In the genomic region with DNA sequence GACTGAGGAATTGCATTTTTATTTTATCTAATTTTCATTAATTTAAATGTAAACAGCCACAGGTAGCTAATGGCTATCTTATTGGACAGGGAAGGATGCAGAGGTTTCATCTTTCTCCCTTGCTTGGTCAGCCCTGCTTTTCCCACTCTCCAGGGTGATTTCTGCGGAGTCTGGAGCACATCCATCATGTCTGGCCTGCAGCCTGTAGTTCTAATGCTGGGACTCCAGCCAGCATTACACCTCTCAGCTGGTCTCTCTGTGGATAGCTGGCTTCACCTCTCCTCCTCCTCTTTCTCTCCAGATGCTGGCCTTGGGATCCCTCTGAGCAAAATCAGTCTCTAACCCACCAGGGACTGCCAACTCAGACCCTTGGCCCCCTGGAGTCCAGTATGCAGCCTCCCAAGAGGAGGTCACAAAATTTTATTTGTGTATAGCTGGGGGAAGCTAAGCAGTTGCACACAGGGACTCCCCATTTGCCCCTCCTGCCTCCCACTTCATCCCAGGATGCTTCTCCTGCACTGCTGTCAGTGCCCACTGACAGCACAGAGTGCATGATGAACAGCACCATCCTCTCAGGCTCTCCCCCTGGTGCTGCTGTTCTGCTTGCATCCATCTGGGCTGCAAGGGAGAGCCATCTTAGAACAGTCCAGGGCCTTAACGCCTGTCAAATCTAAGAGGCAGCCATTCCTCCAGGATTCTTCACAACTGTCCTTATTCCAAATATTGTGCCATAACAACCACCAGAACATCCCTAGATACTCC, we compare ENCODE assay signal across 1 cellular context.
TF ChIP-seq lines count a peak whose summit lies in the region.

No MANE protein-coding gene starts in this region.

TF ChIP-seq in IMR-90, 13 proteins besides CTCF, POLR2A, EP300 and RAD21:
- TF ChIP-seq, protein P1, sequence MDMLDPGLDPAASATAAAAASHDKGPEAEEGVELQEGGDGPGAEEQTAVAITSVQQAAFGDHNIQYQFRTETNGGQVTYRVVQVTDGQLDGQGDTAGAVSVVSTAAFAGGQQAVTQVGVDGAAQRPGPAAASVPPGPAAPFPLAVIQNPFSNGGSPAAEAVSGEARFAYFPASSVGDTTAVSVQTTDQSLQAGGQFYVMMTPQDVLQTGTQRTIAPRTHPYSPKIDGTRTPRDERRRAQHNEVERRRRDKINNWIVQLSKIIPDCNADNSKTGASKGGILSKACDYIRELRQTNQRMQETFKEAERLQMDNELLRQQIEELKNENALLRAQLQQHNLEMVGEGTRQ (IDR thresholded peaks at IDR 0.05; ENCODE audit: low read depth, low read length): no peak
- TF ChIP-seq CHD1 (IDR thresholded peaks at IDR 0.05; ENCODE audit: low read depth, low read length) (no peak), FOS (IDR thresholded peaks at IDR 0.05; ENCODE audit: low read depth, low read length) (no peak), MXI1 (IDR thresholded peaks at IDR 0.05; ENCODE audit: borderline replicate concordance, low read depth, low read length) (no peak), SMC3 (IDR thresholded peaks at IDR 0.05; ENCODE audit: low read depth, low read length) (no peak)
- TF ChIP-seq, protein P2, sequence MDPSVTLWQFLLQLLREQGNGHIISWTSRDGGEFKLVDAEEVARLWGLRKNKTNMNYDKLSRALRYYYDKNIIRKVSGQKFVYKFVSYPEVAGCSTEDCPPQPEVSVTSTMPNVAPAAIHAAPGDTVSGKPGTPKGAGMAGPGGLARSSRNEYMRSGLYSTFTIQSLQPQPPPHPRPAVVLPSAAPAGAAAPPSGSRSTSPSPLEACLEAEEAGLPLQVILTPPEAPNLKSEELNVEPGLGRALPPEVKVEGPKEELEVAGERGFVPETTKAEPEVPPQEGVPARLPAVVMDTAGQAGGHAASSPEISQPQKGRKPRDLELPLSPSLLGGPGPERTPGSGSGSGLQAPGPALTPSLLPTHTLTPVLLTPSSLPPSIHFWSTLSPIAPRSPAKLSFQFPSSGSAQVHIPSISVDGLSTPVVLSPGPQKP (IDR thresholded peaks at IDR 0.05; ENCODE audit: borderline replicate concordance, low read depth, low read length): no peak
TF ChIP-seq in IMR-90: peak in this region for 0.
